Comparison of ENCODE assay signal across 8 cellular contexts in genomic region chr14:49868720-49869114, GRCh38.
DNase-seq lines count a peak whose midpoint lies in the region; ATAC-seq and TF ChIP-seq lines count a peak whose summit lies in the region.

No MANE protein-coding gene starts in this region.

- peak overlapping the region; percentile 62 for H3K9ac ChIP-seq in SK-N-MC (ENCODE audit: insufficient read length)

- TF ChIP-seq CTCF in fibroblast of pulmonary artery (IDR thresholded peaks at IDR 0.05; ENCODE audit: low read length, missing control alignments), result no peak

- ATAC-seq in GM21723 (IDR thresholded peaks at IDR 0.05; ENCODE audit: unreplicated experiment), result peak; percentile 0
- ATAC-seq in GM18858 (IDR thresholded peaks at IDR 0.05; ENCODE audit: unreplicated experiment), result no peak

- DNase-seq in SK-N-MC (ENCODE audit: low read depth, low spot score) (no peak), fibroblast of pulmonary artery (ENCODE audit: low read depth) (no peak), skeletal muscle cell (ENCODE audit: low read depth) (no peak), COLO668 (lab: John Stamatoyannopoulos, UW; ENCODE audit: unreplicated experiment) (no peak), NCI-H187 treated with DMSO at 0.1 percent for 48 hours (lab: John Stamatoyannopoulos, UW) (no peak), DMS53 treated with DMSO at 0.1 percent for 48 hours (lab: John Stamatoyannopoulos, UW; ENCODE audit: unreplicated experiment) (no peak)

- H3K36me3 ChIP-seq in SK-N-MC (ENCODE audit: insufficient read depth, low read length), result no peaks in the 10 kb centered on the region

- no peaks in the 10 kb centered on the region for H3K9me3 ChIP-seq in SK-N-MC (ENCODE audit: low read depth, low read length)

- H3K27ac ChIP-seq in SK-N-MC, result no peak overlapping the region

- peak overlapping the region; percentile 85 for H3K4me3 ChIP-seq in SK-N-MC
- H3K4me3 ChIP-seq in fibroblast of pulmonary artery (replicated peaks; ENCODE audit: low read depth, low read length), result peak overlapping the region; percentile 68
- H3K4me3 ChIP-seq in skeletal muscle cell (ENCODE audit: low read depth, low read length), result peak overlapping the region; percentile 61
